13 cellular contexts compared by ENCODE assay signal in genomic region chr9:87382902-87383301, GRCh38.
DNase-seq lines count a peak whose midpoint lies in the region; ATAC-seq and TF ChIP-seq lines count a peak whose summit lies in the region.
"Had no signal": no experiment of that assay in that cellular context is flagged by ENCODE, and none has a peak within 500 bp of the region (broad histone marks: within the 10 kb centered on the region; RNA-seq: fewer than 3 reads in every experiment).

No MANE protein-coding gene starts in this region.

- no peak for TF ChIP-seq CTCF in A673 (conservative IDR thresholded peaks at IDR 0.05; ENCODE audit: low read depth, low read length)
- TF ChIP-seq CTCF in gastroesophageal sphincter (IDR thresholded peaks at IDR 0.05), result no peak

- TF ChIP-seq POLR2A in gastroesophageal sphincter (IDR thresholded peaks at IDR 0.05), result no peak

- H3K27me3 ChIP-seq in A673 (replicated peaks; ENCODE audit: insufficient read depth, low read depth, low read length, poor library complexity), result no peaks in the 10 kb centered on the region
- no peaks in the 10 kb centered on the region for H3K27me3 ChIP-seq in adipocyte (replicated peaks; ENCODE audit: control insufficient read depth, insufficient read depth, low read length)
- H3K27me3 ChIP-seq in gastroesophageal sphincter, result no peaks in the 10 kb centered on the region

- H3K4me3 Mint-ChIP-seq in activated T-cell treated with anti-CD3 and anti-CD28 coated beads, Interleukin-2, amount 50 U/mL, for 24 hours, result no peak overlapping the region
- H3K4me3 Mint-ChIP-seq: B cell; stimulated activated effector memory CD8-positive, alpha-beta T cell treated with anti-CD3 and anti-CD28 coated beads, Interleukin-12 subunit alpha, Interleukin-12 subunit beta, amount 100 ng/mL, for 72 hours had no signal

- TF ChIP-seq EP300 in gastroesophageal sphincter (IDR thresholded peaks at IDR 0.05), result no peak

- POLR2A ChIA-PET in A673 (lab: Charles Lee; ENCODE audit: low non-redundant PET), result no interaction called here

- H3K27ac Mint-ChIP-seq in activated T-cell treated with anti-CD3 and anti-CD28 coated beads, Interleukin-2, amount 50 U/mL, for 24 hours, result no peak overlapping the region
- H3K27ac Mint-ChIP-seq: B cell; stimulated activated effector memory CD8-positive, alpha-beta T cell treated with anti-CD3 and anti-CD28 coated beads, Interleukin-12 subunit alpha, Interleukin-12 subunit beta, amount 100 ng/mL, for 72 hours had no signal

- peaks cover 17% of the 10 kb centered on the region for H3K27me3 Mint-ChIP-seq in activated T-cell treated with anti-CD3 and anti-CD28 coated beads, Interleukin-2, amount 50 U/mL, for 24 hours
- H3K27me3 Mint-ChIP-seq: B cell had no signal

- DNase-seq in A673 (ENCODE audit: low spot score) (peak; percentile 57), HT1080 (ENCODE audit: low read depth) (peak; percentile 42), adipocyte (ENCODE audit: low read depth) (peak; percentile 21), DMS 273 treated with DMSO at 0.1 percent for 48 hours (lab: John Stamatoyannopoulos, UW) (no peak)
- no peak for DNase-seq in activated T-cell treated with anti-CD3 and anti-CD28 coated beads, Interleukin-2, amount 50 U/mL, for 24 hours
- DNase-seq in activated CD4-positive, CD25-positive, alpha-beta regulatory T cell (lab: John Stamatoyannopoulos, UW), result no peak
- DNase-seq: activated CD4-positive, alpha-beta T cell treated with anti-CD3 and anti-CD28 coated beads for 48 hours; stimulated activated CD4-positive, alpha-beta T cell treated with anti-CD3 and anti-CD28 coated beads, Interleukin-2, amount 100 ng/mL, for 24 hours had no signal

- H3K36me3 ChIP-seq in A673 (ENCODE audit: insufficient read depth, low read length, poor library complexity, severe bottlenecking) (no peaks in the 10 kb centered on the region), adipocyte (ENCODE audit: control insufficient read depth, insufficient read depth, low read length, severe bottlenecking) (no peaks in the 10 kb centered on the region), gastroesophageal sphincter (no peaks in the 10 kb centered on the region)

- CTCF ChIA-PET in A673 (lab: Charles Lee), result no interaction called here

- 55 to 63% methylated on average over 9 of the region's 9 CpGs for WGBS in gastroesophageal sphincter (ENCODE audit: low coverage in 1 of 2), 2 donors

- H3K9ac ChIP-seq in adipocyte (ENCODE audit: low read length), result peak overlapping the region; percentile 39

- no peak overlapping the region for H3K27ac ChIP-seq in A673 (ENCODE audit: low read depth, low read length, poor library complexity, severe bottlenecking)
- H3K27ac ChIP-seq in gastroesophageal sphincter, result peak overlapping the region in 1 of 4 donors; percentile 5

- H3K9me3 ChIP-seq in A673 (ENCODE audit: low read depth, low read length, poor library complexity, severe bottlenecking), result no peaks in the 10 kb centered on the region
- H3K9me3 ChIP-seq in adipocyte (ENCODE audit: control insufficient read depth, low read length), result no peaks in the 10 kb centered on the region
- no peaks in the 10 kb centered on the region for H3K9me3 ChIP-seq in gastroesophageal sphincter

- no peaks in the 10 kb centered on the region for H3K4me1 Mint-ChIP-seq in activated T-cell treated with anti-CD3 and anti-CD28 coated beads, Interleukin-2, amount 50 U/mL, for 24 hours (ENCODE audit: low read depth)
- H3K4me1 Mint-ChIP-seq: B cell; stimulated activated effector memory CD8-positive, alpha-beta T cell treated with anti-CD3 and anti-CD28 coated beads, Interleukin-12 subunit alpha, Interleukin-12 subunit beta, amount 100 ng/mL, for 72 hours had no signal

- H3K4me1 ChIP-seq in A673 (ENCODE audit: insufficient read depth, low read length, poor library complexity, severe bottlenecking), result peaks cover 25% of the 10 kb centered on the region
- H3K4me1 ChIP-seq in adipocyte (ENCODE audit: control insufficient read depth, insufficient read depth, low read length), result peaks cover 27% of the 10 kb centered on the region
- H3K4me1 ChIP-seq in gastroesophageal sphincter, result peaks cover 8 to 13% (median 12%) of the 10 kb centered on the region in 3 donors

- intact Hi-C loops in A673 (cut with micrococcal nuclease; ENCODE audit: unreplicated experiment), result no loop called here

- ATAC-seq in gastroesophageal sphincter, result peak; percentile 52
- ATAC-seq in GM21717 (IDR thresholded peaks at IDR 0.05; ENCODE audit: unreplicated experiment), result no peak
- ATAC-seq: HepG2; stimulated activated effector memory CD8-positive, alpha-beta T cell treated with anti-CD3 and anti-CD28 coated beads, Interleukin-12 subunit alpha, Interleukin-12 subunit beta, amount 100 ng/mL, for 72 hours had no signal

- BruUV-seq in A673 (replicated peaks; lab: Mats Ljungman, UMichigan), result no TSS peak

- H3K4me3 ChIP-seq in A673 (ENCODE audit: low read depth, low read length, poor library complexity, severe bottlenecking) (no peak overlapping the region), adipocyte (ENCODE audit: low read length) (peak overlapping the region; percentile 43), gastroesophageal sphincter (no peak overlapping the region)

- H3K9me3 Mint-ChIP-seq in activated T-cell treated with anti-CD3 and anti-CD28 coated beads, Interleukin-2, amount 50 U/mL, for 24 hours, result no peaks in the 10 kb centered on the region
- H3K9me3 Mint-ChIP-seq: stimulated activated effector memory CD8-positive, alpha-beta T cell treated with anti-CD3 and anti-CD28 coated beads, Interleukin-12 subunit alpha, Interleukin-12 subunit beta, amount 100 ng/mL, for 72 hours had no signal

- H3K36me3 Mint-ChIP-seq in activated T-cell treated with anti-CD3 and anti-CD28 coated beads, Interleukin-2, amount 50 U/mL, for 24 hours (ENCODE audit: low read depth), result no peaks in the 10 kb centered on the region
- H3K36me3 Mint-ChIP-seq: stimulated activated effector memory CD8-positive, alpha-beta T cell treated with anti-CD3 and anti-CD28 coated beads, Interleukin-12 subunit alpha, Interleukin-12 subunit beta, amount 100 ng/mL, for 72 hours had no signal

Comparison
In these comparisons a context has a peak if more than half of its experiments do, and no peak if none do; other contexts are left out.
1. DNase-seq: peak in A673 (single experiment), HT1080 (single experiment) and adipocyte (single experiment); none in activated T-cell treated with anti-CD3 and anti-CD28 coated beads, Interleukin-2, amount 50 U/mL, for 24 hours (single experiment), activated CD4-positive, CD25-positive, alpha-beta regulatory T cell (0 of 4) and DMS 273 treated with DMSO at 0.1 percent for 48 hours (single experiment).